In the genomic region with DNA sequence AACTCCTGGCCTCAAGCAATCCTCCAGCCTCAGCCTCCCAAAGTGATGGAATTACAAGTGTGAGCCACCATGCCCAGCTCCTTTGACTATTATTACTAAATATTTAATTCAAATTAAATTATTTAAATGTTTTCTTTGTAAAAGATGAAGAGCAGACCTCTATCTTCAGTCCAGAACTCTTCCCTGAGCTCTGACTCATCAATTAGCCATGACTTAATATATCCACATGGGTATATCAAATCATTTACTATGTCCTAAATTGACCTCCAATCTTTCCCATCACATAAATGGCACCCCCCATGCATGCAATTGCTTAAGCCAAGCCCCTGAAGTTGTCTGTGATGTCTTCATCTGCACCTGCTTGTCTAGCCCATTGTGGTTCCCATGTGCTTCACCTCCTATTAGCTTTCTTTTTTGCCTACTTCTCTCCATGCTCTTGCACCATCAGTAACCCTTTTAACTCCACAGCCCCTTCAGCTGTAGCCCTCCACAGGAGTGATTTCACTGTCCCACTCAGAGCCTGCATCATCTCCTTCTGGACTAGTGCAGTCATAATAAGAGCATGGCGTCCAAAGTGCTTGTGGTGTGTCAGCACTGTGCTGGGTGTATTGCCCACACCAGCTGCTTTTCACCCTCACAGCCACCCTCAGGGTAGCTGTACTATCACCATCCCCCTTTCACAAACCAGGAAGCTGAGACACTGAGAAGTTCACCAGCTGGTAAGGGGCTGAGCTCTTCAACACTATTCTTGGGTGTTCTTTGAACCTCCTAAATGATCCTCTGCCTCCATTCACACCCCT, we compare ENCODE assay signal across 20 cellular contexts. TPM values are rescaled to one million over a fixed set of nuclear protein-coding genes. Genes with fewer than 3 reads are reported as not detected.
DNase-seq lines count a peak whose midpoint lies in the region; ATAC-seq and TF ChIP-seq lines count a peak whose summit lies in the region.
"Had no signal": no experiment of that assay in that cellular context is flagged by ENCODE, and none has a peak within 500 bp of the region (broad histone marks: within the 10 kb centered on the region; RNA-seq: fewer than 3 reads in every experiment).

No MANE protein-coding gene starts in this region.

- H3K27me3 ChIP-seq in Loucy (ENCODE audit: insufficient read depth, low read length, poor library complexity, severe bottlenecking) (no peaks in the 10 kb centered on the region), trophoblast cell (ENCODE audit: insufficient read depth, low read length) (no peaks in the 10 kb centered on the region)
- H3K27me3 ChIP-seq: MG63 had no signal

- H3K4me1 ChIP-seq in Loucy (ENCODE audit: insufficient read depth, low read length, poor library complexity, severe bottlenecking) (peaks cover 19% of the 10 kb centered on the region), trophoblast cell (ENCODE audit: control insufficient read depth in 1 of 2, insufficient read depth in 2 of 2, low read length in 2 of 2) (peaks cover 4 to 10% of the 10 kb centered on the region in 2 experiments)

- no peaks in the 10 kb centered on the region for H3K79me1 ChIP-seq in trophoblast cell (ENCODE audit: low read length)

- H2AFZ ChIP-seq in Loucy (ENCODE audit: low read length) = peak overlapping the region; percentile 72
- no peak overlapping the region for H2AFZ ChIP-seq in trophoblast cell (ENCODE audit: insufficient read depth, low read length, poor library complexity)

- H3K4me3 ChIP-seq in Loucy (ENCODE audit: low read length, poor library complexity, severe bottlenecking) = no peak overlapping the region
- peak overlapping the region; percentile 7 for H3K4me3 ChIP-seq in trophoblast cell (ENCODE audit: low read depth, low read length)
- H3K4me3 ChIP-seq: MG63 had no signal

- H2BK5ac ChIP-seq in trophoblast cell (ENCODE audit: low read depth, low read length, poor library complexity) = no peak overlapping the region

- H3K23ac ChIP-seq in trophoblast cell (ENCODE audit: low read length) = peak overlapping the region; percentile 14

- peaks cover 2% of the 10 kb centered on the region for H3K27me3 Mint-ChIP-seq in endothelial cell (ENCODE audit: unreplicated experiment)

- H3K9me3 ChIP-seq in Loucy (ENCODE audit: insufficient read depth, low read depth, low read length) = no peaks in the 10 kb centered on the region
- no peaks in the 10 kb centered on the region for H3K9me3 ChIP-seq in trophoblast cell (ENCODE audit: insufficient read depth, low read depth, low read length)
- H3K9me3 ChIP-seq: MG63 had no signal

- no peak overlapping the region for H3K4me2 ChIP-seq in Loucy (ENCODE audit: low read depth, low read length, poor library complexity, severe bottlenecking)
- no peak overlapping the region for H3K4me2 ChIP-seq in trophoblast cell (ENCODE audit: low read length)

- H3K36me3 Mint-ChIP-seq in endothelial cell (ENCODE audit: low read depth, unreplicated experiment) = no peaks in the 10 kb centered on the region

- DNase-seq in ELR (ENCODE audit: low read depth) (peak; percentile 17), endothelial cell (ENCODE audit: low spot score) (no peak), trophoblast cell (no peak), cardiac septum (ENCODE audit: low spot score) (no peak)
- no peak for DNase-seq in stimulated activated CD4-positive, alpha-beta T cell treated with anti-CD3 and anti-CD28 coated beads, Interleukin-15, amount 100 ng/mL, for 24 hours
- DNase-seq: ACHN; Calu3; CD4-positive, alpha-beta memory T cell; DMS79; KG1; MG63; NCI-H1092 treated with DMSO at 0.1 percent for 48 hours; NCI-H2107; NCI-H2227 treated with DMSO at 0.1 percent for 48 hours; NCI-H526; NK-92 treated with Interleukin-12 subunit alpha and Interleukin-12 subunit beta, amount 100 ng/mL, for 24 hours; SIG-M5 had no signal

- H2BK12ac ChIP-seq in trophoblast cell (ENCODE audit: low read length) = no peak overlapping the region

- H2AK5ac ChIP-seq in trophoblast cell (ENCODE audit: low read length) = no peak overlapping the region

- H2BK120ac ChIP-seq in trophoblast cell (ENCODE audit: insufficient read depth, low read length, poor library complexity) = no peak overlapping the region

- no peak overlapping the region for H4K91ac ChIP-seq in trophoblast cell (ENCODE audit: low read depth, low read length)

- no peak overlapping the region for H4K12ac ChIP-seq in trophoblast cell (ENCODE audit: low read depth, low read length)

- H4K20me1 ChIP-seq in Loucy (ENCODE audit: insufficient read depth, low read length, poor library complexity, severe bottlenecking) = no peaks in the 10 kb centered on the region

- H3K9me2 ChIP-seq in Loucy (replicated peaks; ENCODE audit: low read depth, low read length) = no peaks in the 10 kb centered on the region

- no CpG with 5 or more reads among the region's 1 CpG for WGBS in trophoblast cell (ENCODE audit: extremely low coverage, insufficient coverage, insufficient read length)

- no peak overlapping the region for H4K8ac ChIP-seq in trophoblast cell (ENCODE audit: low read depth, low read length)

- no peaks in the 10 kb centered on the region for H3F3A ChIP-seq in Loucy (ENCODE audit: low read depth)

- ATAC-seq in HG02763 (IDR thresholded peaks at IDR 0.05; ENCODE audit: unreplicated experiment) = no peak

- H3K9ac ChIP-seq in Loucy (ENCODE audit: low read depth, low read length, poor library complexity, severe bottlenecking) = no peak overlapping the region
- no peak overlapping the region for H3K9ac ChIP-seq in trophoblast cell (ENCODE audit: low read length)

- no peak overlapping the region for H3K18ac ChIP-seq in trophoblast cell (ENCODE audit: low read length)

- H3K27ac Mint-ChIP-seq in endothelial cell (ENCODE audit: unreplicated experiment) = no peak overlapping the region
- H3K27ac Mint-ChIP-seq: CD4-positive, alpha-beta memory T cell had no signal

- H3K14ac ChIP-seq in trophoblast cell (ENCODE audit: low read length) = no peak overlapping the region

- H3K27ac ChIP-seq in trophoblast cell (ENCODE audit: low read depth, low read length) = no peak overlapping the region

- intact Hi-C loops in cardiac septum (cut with DNase I) = no loop called here

- peaks cover 28% of the 10 kb centered on the region for H3K4me1 Mint-ChIP-seq in endothelial cell (ENCODE audit: unreplicated experiment)
- H3K4me1 Mint-ChIP-seq: CD4-positive, alpha-beta memory T cell had no signal

- H3K4ac ChIP-seq in trophoblast cell (ENCODE audit: low read depth, low read length) = no peak overlapping the region

- peak overlapping the region; percentile 53 for H3K4me3 Mint-ChIP-seq in endothelial cell (ENCODE audit: unreplicated experiment)
- H3K4me3 Mint-ChIP-seq: CD4-positive, alpha-beta memory T cell had no signal

- H3K36me3 ChIP-seq in Loucy (ENCODE audit: insufficient read depth, low read length) (no peaks in the 10 kb centered on the region), trophoblast cell (ENCODE audit: control insufficient read depth in 1 of 2, insufficient read depth in 2 of 2, low read length in 2 of 2) (no peaks in the 10 kb centered on the region)
- H3K36me3 ChIP-seq: MG63 had no signal

- no peaks in the 10 kb centered on the region for H3K9me3 Mint-ChIP-seq in endothelial cell (ENCODE audit: unreplicated experiment)

- TF ChIP-seq CTCF in Loucy (conservative IDR thresholded peaks at IDR 0.05; ENCODE audit: low read length) (no peak), endothelial cell (IDR thresholded peaks at IDR 0.05; ENCODE audit: unreplicated experiment) (no peak)

- H3K79me2 ChIP-seq in Loucy (ENCODE audit: insufficient read depth, low read length) (no peaks in the 10 kb centered on the region), trophoblast cell (ENCODE audit: control insufficient read depth, insufficient read depth, low read length, poor library complexity) (no peaks in the 10 kb centered on the region)

RNA-seq across cellular contexts. Expression of a gene that starts 11.8 kb away (rescaled TPM):
- 526 TPM for total RNA-seq in endothelial cell (ENCODE audit: unreplicated experiment)
- 84.4 and 93.9 TPM in 2 replicates for polyA plus RNA-seq in trophoblast cell (2013)
- 6.8 TPM for total RNA-seq in cardiac septum
- total RNA-seq: Calu3; CD4-positive, alpha-beta memory T cell; OCI-LY7 had no signal
- polyA plus RNA-seq: CD4-positive, alpha-beta memory T cell had no signal

RNA-seq across cellular contexts. Expression of a gene that starts 53.2 kb away (rescaled TPM):
- total RNA-seq in endothelial cell (ENCODE audit: unreplicated experiment) (1.5 TPM), cardiac septum (80.0 TPM)
- polyA plus RNA-seq in trophoblast cell (2013) = 3.2 and 3.3 TPM in 2 replicates

Comparison
In these comparisons a context has a peak if more than half of its experiments do, and no peak if none do; other contexts are left out.
1. RNA of a gene that starts 11.8 kb away (total RNA-seq): 526 TPM in endothelial cell (single experiment); 6.8 TPM in cardiac septum (single experiment); every median in the first group is over 10 times any median in the second.
2. RNA of a gene that starts 53.2 kb away (total RNA-seq): 80.0 TPM in cardiac septum (single experiment); 1.5 TPM in endothelial cell (single experiment); every median in the first group is over 10 times any median in the second.